In genomic region chr4:123349401-123350190, GRCh38 we compare ENCODE assay signal across 1 cellular context.
TF ChIP-seq lines count a peak whose summit lies in the region.

No MANE protein-coding gene starts in this region.

TF ChIP-seq in K562, 482 proteins besides CTCF, POLR2A, EP300 and RAD21 (continued from another document and continues in another):
- TF ChIP-seq MBD1 (CRISPR knock-in tag; IDR thresholded peaks at IDR 0.05) = peak; percentile 65; the same call in 1 of the 2 replicates
- peak; percentile 98 for TF ChIP-seq ZNF668 (CRISPR knock-in tag; IDR thresholded peaks at IDR 0.05)
- no peak for TF ChIP-seq SNRNP70 (optimal IDR thresholded peaks at IDR 0.05; ENCODE audit: low read depth, low read length)
- TF ChIP-seq, protein P1, sequence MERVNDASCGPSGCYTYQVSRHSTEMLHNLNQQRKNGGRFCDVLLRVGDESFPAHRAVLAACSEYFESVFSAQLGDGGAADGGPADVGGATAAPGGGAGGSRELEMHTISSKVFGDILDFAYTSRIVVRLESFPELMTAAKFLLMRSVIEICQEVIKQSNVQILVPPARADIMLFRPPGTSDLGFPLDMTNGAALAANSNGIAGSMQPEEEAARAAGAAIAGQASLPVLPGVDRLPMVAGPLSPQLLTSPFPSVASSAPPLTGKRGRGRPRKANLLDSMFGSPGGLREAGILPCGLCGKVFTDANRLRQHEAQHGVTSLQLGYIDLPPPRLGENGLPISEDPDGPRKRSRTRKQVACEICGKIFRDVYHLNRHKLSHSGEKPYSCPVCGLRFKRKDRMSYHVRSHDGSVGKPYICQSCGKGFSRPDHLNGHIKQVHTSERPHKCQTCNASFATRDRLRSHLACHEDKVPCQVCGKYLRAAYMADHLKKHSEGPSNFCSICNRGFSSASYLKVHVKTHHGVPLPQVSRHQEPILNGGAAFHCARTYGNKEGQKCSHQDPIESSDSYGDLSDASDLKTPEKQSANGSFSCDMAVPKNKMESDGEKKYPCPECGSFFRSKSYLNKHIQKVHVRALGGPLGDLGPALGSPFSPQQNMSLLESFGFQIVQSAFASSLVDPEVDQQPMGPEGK (CRISPR knock-in tag; IDR thresholded peaks at IDR 0.05; ENCODE audit: borderline replicate concordance) = peak; percentile 93
- TF ChIP-seq RBM25 (IDR thresholded peaks at IDR 0.05; ENCODE audit: low read depth, low read length, severe bottlenecking) = no peak
- TF ChIP-seq, protein P2, sequence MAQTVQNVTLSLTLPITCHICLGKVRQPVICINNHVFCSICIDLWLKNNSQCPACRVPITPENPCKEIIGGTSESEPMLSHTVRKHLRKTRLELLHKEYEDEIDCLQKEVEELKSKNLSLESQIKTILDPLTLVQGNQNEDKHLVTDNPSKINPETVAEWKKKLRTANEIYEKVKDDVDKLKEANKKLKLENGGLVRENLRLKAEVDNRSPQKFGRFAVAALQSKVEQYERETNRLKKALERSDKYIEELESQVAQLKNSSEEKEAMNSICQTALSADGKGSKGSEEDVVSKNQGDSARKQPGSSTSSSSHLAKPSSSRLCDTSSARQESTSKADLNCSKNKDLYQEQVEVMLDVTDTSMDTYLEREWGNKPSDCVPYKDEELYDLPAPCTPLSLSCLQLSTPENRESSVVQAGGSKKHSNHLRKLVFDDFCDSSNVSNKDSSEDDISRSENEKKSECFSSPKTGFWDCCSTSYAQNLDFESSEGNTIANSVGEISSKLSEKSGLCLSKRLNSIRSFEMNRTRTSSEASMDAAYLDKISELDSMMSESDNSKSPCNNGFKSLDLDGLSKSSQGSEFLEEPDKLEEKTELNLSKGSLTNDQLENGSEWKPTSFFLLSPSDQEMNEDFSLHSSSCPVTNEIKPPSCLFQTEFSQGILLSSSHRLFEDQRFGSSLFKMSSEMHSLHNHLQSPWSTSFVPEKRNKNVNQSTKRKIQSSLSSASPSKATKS (CRISPR knock-in tag; IDR thresholded peaks at IDR 0.05) = peak; percentile 95
- peak; percentile 86 for TF ChIP-seq RFX7 (CRISPR knock-in tag; IDR thresholded peaks at IDR 0.05)
- TF ChIP-seq, protein P3, sequence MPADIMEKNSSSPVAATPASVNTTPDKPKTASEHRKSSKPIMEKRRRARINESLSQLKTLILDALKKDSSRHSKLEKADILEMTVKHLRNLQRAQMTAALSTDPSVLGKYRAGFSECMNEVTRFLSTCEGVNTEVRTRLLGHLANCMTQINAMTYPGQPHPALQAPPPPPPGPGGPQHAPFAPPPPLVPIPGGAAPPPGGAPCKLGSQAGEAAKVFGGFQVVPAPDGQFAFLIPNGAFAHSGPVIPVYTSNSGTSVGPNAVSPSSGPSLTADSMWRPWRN (IDR thresholded peaks at IDR 0.05; ENCODE audit: low read depth) = peak; percentile 97
- TF ChIP-seq ARID4B (CRISPR knock-in tag; IDR thresholded peaks at IDR 0.05) = no peak
- TF ChIP-seq FOXM1 (IDR thresholded peaks at IDR 0.05; ENCODE audit: low read depth) = peak; percentile 97
- no peak for TF ChIP-seq FOXM1 (CRISPR knock-in tag; IDR thresholded peaks at IDR 0.05; ENCODE audit: low read depth)
- TF ChIP-seq BMI1 (IDR thresholded peaks at IDR 0.05; ENCODE audit: low read length) = no peak
- peak; percentile 72 for TF ChIP-seq JUNB (CRISPR knock-in tag; conservative IDR thresholded peaks at IDR 0.05)
- TF ChIP-seq ZNF318 (IDR thresholded peaks at IDR 0.05; ENCODE audit: borderline replicate concordance in 1 of 2, low read depth in 1 of 2) = peak in 1 of 2 experiments; percentile 66; a peak in 2 of 4 replicates
- peak; percentile 92 for TF ChIP-seq MTA3 (IDR thresholded peaks at IDR 0.05; ENCODE audit: borderline replicate concordance)
- peak; percentile 62 for TF ChIP-seq RBM39 (optimal IDR thresholded peaks at IDR 0.05; ENCODE audit: low read depth, low read length)
- TF ChIP-seq, protein P4, sequence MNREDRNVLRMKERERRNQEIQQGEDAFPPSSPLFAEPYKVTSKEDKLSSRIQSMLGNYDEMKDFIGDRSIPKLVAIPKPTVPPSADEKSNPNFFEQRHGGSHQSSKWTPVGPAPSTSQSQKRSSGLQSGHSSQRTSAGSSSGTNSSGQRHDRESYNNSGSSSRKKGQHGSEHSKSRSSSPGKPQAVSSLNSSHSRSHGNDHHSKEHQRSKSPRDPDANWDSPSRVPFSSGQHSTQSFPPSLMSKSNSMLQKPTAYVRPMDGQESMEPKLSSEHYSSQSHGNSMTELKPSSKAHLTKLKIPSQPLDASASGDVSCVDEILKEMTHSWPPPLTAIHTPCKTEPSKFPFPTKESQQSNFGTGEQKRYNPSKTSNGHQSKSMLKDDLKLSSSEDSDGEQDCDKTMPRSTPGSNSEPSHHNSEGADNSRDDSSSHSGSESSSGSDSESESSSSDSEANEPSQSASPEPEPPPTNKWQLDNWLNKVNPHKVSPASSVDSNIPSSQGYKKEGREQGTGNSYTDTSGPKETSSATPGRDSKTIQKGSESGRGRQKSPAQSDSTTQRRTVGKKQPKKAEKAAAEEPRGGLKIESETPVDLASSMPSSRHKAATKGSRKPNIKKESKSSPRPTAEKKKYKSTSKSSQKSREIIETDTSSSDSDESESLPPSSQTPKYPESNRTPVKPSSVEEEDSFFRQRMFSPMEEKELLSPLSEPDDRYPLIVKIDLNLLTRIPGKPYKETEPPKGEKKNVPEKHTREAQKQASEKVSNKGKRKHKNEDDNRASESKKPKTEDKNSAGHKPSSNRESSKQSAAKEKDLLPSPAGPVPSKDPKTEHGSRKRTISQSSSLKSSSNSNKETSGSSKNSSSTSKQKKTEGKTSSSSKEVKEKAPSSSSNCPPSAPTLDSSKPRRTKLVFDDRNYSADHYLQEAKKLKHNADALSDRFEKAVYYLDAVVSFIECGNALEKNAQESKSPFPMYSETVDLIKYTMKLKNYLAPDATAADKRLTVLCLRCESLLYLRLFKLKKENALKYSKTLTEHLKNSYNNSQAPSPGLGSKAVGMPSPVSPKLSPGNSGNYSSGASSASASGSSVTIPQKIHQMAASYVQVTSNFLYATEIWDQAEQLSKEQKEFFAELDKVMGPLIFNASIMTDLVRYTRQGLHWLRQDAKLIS (CRISPR knock-in tag; IDR thresholded peaks at IDR 0.05) = 0 out of 2 replicates have a peak, but pooled peaks have one; percentile 16
- 0 out of 2 replicates have a peak, but pooled peaks have one; percentile 79 for TF ChIP-seq SMARCA5 (IDR thresholded peaks at IDR 0.05)
- peak; percentile 95 for TF ChIP-seq CLOCK (CRISPR knock-in tag; IDR thresholded peaks at IDR 0.05; ENCODE audit: borderline replicate concordance)
- peak; percentile 97 for TF ChIP-seq ZNF695 (CRISPR knock-in tag; IDR thresholded peaks at IDR 0.05)
